In the genomic region with DNA sequence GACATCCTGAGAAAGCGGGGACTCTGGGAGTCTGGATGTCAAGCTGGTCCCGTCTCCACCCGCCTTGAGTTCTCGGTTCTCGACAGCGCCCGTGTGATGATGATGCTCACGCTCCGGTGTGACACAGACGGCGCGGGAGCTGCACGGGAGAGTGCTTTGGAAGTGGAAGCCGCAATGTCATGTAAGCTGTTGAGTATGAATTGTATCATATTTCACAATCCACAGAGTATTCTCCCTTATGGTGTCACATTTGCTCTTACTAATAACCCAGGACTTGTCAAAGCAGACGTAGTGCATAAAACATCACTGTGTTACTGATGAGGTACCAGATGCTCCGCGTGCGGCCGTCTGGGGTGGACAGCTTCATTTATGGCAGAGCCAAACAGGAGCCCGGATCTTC, we compare ENCODE assay signal across 10 cellular contexts.
DNase-seq lines count a peak whose midpoint lies in the region; ATAC-seq and TF ChIP-seq lines count a peak whose summit lies in the region.
"Had no signal": no experiment of that assay in that cellular context is flagged by ENCODE, and none has a peak within 500 bp of the region (broad histone marks: within the 10 kb centered on the region; RNA-seq: fewer than 3 reads in every experiment).

No MANE protein-coding gene starts in this region.

- H3K9ac ChIP-seq in rectal smooth muscle tissue (ENCODE audit: low read length) = no peak overlapping the region
- H3K9ac ChIP-seq: parathyroid adenoma had no signal

- no peaks in the 10 kb centered on the region for H3K9me3 ChIP-seq in ascending aorta

- H3K36me3 ChIP-seq in ascending aorta (no peaks in the 10 kb centered on the region), rectal smooth muscle tissue (ENCODE audit: control insufficient read depth, insufficient read depth, low read length) (no peaks in the 10 kb centered on the region)

- intact Hi-C loops in ascending aorta (cut with DNase I) = loop anchor here (5.0 kb wide), 1 partner anchor 58 kb away; no protein-coding TSS in a partner anchor

- no peak overlapping the region for H3K4me3 ChIP-seq in ascending aorta
- no peak overlapping the region for H3K4me3 ChIP-seq in rectal smooth muscle tissue (ENCODE audit: low read length)

- TF ChIP-seq CTCF in ascending aorta (IDR thresholded peaks at IDR 0.05) = no peak

- no peaks in the 10 kb centered on the region for H3K27me3 ChIP-seq in ascending aorta
- no peaks in the 10 kb centered on the region for H3K27me3 ChIP-seq in rectal smooth muscle tissue (ENCODE audit: control insufficient read depth, insufficient read depth, low read length)

- no peak for ATAC-seq in GM19035 (IDR thresholded peaks at IDR 0.05; ENCODE audit: unreplicated experiment)

- H3K4me1 ChIP-seq in ascending aorta (peaks cover 0 to 15% of the 10 kb centered on the region in 2 donors), rectal smooth muscle tissue (ENCODE audit: control insufficient read depth, insufficient read depth, low read length) (peaks cover 18% of the 10 kb centered on the region)
- H3K4me1 ChIP-seq: parathyroid adenoma had no signal

- DNase-seq in DMS 273 (lab: John Stamatoyannopoulos, UW; ENCODE audit: unreplicated experiment) (peak; percentile 25), DMS 273 treated with DMSO at 0.1 percent for 48 hours (lab: John Stamatoyannopoulos, UW) (no peak), NCI-H1694 (lab: John Stamatoyannopoulos, UW) (peak; percentile 64), ascending aorta (ENCODE audit: low spot score in 2 of 2) (no peak), NCI-H187 treated with DMSO at 0.1 percent for 48 hours (lab: John Stamatoyannopoulos, UW) (no peak), NCI-H146 (lab: John Stamatoyannopoulos, UW) (no peak)

- H3K27ac ChIP-seq in ascending aorta (peak overlapping the region; percentile 51 to 56), rectal smooth muscle tissue (ENCODE audit: low read depth, low read length) (peak overlapping the region; percentile 89)
- H3K27ac ChIP-seq: 22Rv1, parathyroid adenoma had no signal

Comparison
In these comparisons a context has a peak if more than half of its experiments do, and no peak if none do; other contexts are left out.
1. DNase-seq: peak in DMS 273 (single experiment) and NCI-H1694 (single experiment); none in DMS 273 treated with DMSO at 0.1 percent for 48 hours (single experiment), ascending aorta (0 of 2), NCI-H187 treated with DMSO at 0.1 percent for 48 hours (single experiment) and NCI-H146 (single experiment).